Comparison of ENCODE assay signal across 19 cellular contexts in the genomic region with DNA sequence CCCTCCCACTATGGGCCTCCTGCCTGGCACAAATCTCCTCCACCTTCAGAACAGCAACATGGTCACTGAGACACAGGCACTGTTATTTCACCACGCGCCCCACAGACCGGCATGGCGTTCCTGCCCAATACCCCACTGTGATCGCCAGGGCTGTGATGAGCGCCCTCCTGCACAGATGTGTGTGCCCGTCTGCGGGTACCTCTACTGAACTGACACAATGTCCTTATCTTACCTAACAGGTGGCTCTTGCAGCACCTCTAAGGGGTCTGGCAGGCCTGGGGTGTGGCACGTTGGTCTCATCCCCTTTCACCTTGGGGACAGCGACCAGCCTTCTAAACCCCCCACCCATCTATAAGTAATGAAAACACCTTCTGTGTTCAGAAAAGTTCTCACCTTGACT.
A peak's percentile ranks its signal among the peaks of the same experiment; 100 is the strongest.
DNase-seq lines count a peak whose midpoint lies in the region; ATAC-seq, FAIRE-seq and TF ChIP-seq lines count a peak whose summit lies in the region.
"Had no signal": no experiment of that assay in that cellular context is flagged by ENCODE, and none has a peak within 500 bp of the region (broad histone marks: within the 10 kb centered on the region; RNA-seq: fewer than 3 reads in every experiment).

No MANE protein-coding gene starts in this region.

- no peak overlapping the region for H3K4me3 ChIP-seq in K562
- H3K4me3 ChIP-seq: A549, MG63, SJSA1 had no signal

- H3K27me3 ChIP-seq in K562 (ENCODE audit: control insufficient read depth in 2 of 2, insufficient read depth in 2 of 2, low read length in 2 of 2): no peaks in the 10 kb centered on the region
- H3K27me3 ChIP-seq: MG63, SJSA1 had no signal

- BruUV-seq in K562 (replicated peaks; lab: Mats Ljungman, UMichigan): no TSS peak

- no peak for TF ChIP-seq RAD21 in K562 (CRISPR knock-in tag; conservative IDR thresholded peaks at IDR 0.05 in 1 of 2, IDR thresholded peaks at IDR 0.05 in 1 of 2)

- FAIRE-seq in HTR-8/SVneo (lab: Jason Lieb, UNC) (peak; percentile 52), K562 (lab: Jason Lieb, UNC) (no peak)
- FAIRE-seq: A549, GM12891, H54 had no signal

- in situ Hi-C loops in K562 (cut with MboI): no loop called here

- H3K9me1 ChIP-seq in K562 (ENCODE audit: control insufficient read depth, insufficient read depth, low read length): no peaks in the 10 kb centered on the region

- peaks cover 2% of the 10 kb centered on the region for H3K4me1 Mint-ChIP-seq in activated naive CD4-positive, alpha-beta T cell treated with anti-CD3 and anti-CD28 coated beads, Interleukin-2, amount 10 ng/mL, durations not matched to agents 7 days and 5 days
- no peaks in the 10 kb centered on the region for H3K4me1 Mint-ChIP-seq in activated naive CD4-positive, alpha-beta T cell treated with anti-CD3 and anti-CD28 coated beads for 36 hours (ENCODE audit: low read depth)
- H3K4me1 Mint-ChIP-seq in progenitor cell of endocrine pancreas (ENCODE audit: low read depth): peaks cover 8% of the 10 kb centered on the region

- no peaks in the 10 kb centered on the region for H3K27me3 Mint-ChIP-seq in activated naive CD4-positive, alpha-beta T cell treated with anti-CD3 and anti-CD28 coated beads, Interleukin-2, amount 10 ng/mL, durations not matched to agents 7 days and 5 days
- no peaks in the 10 kb centered on the region for H3K27me3 Mint-ChIP-seq in activated naive CD4-positive, alpha-beta T cell treated with anti-CD3 and anti-CD28 coated beads for 36 hours (ENCODE audit: low read depth)
- H3K27me3 Mint-ChIP-seq in progenitor cell of endocrine pancreas: no peaks in the 10 kb centered on the region
- H3K27me3 Mint-ChIP-seq: CD4-positive, alpha-beta memory T cell had no signal

- DNase-seq in activated naive CD4-positive, alpha-beta T cell treated with anti-CD3 and anti-CD28 coated beads, Interleukin-2, amount 10 ng/mL, durations not matched to agents 7 days and 5 days: no peak
- DNase-seq in activated naive CD4-positive, alpha-beta T cell treated with anti-CD3 and anti-CD28 coated beads for 36 hours: no peak
- no peak for DNase-seq in HTR-8/SVneo (ENCODE audit: insufficient read length, low spot score)
- no peak for DNase-seq in K562 (ENCODE audit: extremely low read depth in 1 of 4, low spot score in 3 of 4)
- no peak for DNase-seq in progenitor cell of endocrine pancreas (ENCODE audit: low spot score, unreplicated experiment)
- no peak for DNase-seq in NCI-H2029 treated with DMSO at 0.1 percent for 48 hours (lab: John Stamatoyannopoulos, UW)
- DNase-seq in AG08396 (ENCODE audit: low spot score): no peak
- DNase-seq: CD4-positive, alpha-beta memory T cell; DND-41; MG63; NCI-H1417; NCI-H1694 treated with DMSO at 0.1 percent for 48 hours; NCI-H446 treated with DMSO at 0.1 percent for 48 hours; NCI-H526 treated with DMSO at 0.1 percent for 48 hours had no signal

- peaks cover 74% of the 10 kb centered on the region for H3K36me3 ChIP-seq in K562 (ENCODE audit: control insufficient read depth, insufficient read depth, low read length)

- CTCF ChIA-PET in activated naive CD4-positive, alpha-beta T cell treated with anti-CD3 and anti-CD28 coated beads, Interleukin-2, amount 10 ng/mL, durations not matched to agents 7 days and 5 days (lab: Charles Lee): no interaction called here
- CTCF ChIA-PET in activated naive CD4-positive, alpha-beta T cell treated with anti-CD3 and anti-CD28 coated beads for 36 hours (lab: Charles Lee): no interaction called here
- CTCF ChIA-PET in K562 (lab: Yijun Ruan, JAX; ENCODE audit: low intra/inter-chr PET ratio): no interaction called here

- intact Hi-C loops in activated naive CD4-positive, alpha-beta T cell treated with anti-CD3 and anti-CD28 coated beads for 36 hours (cut with micrococcal nuclease): no loop called here
- intact Hi-C loops in K562 (cut with micrococcal nuclease): no loop called here

- no peak overlapping the region for H3K9ac ChIP-seq in K562 (ENCODE audit: insufficient read depth in 1 of 2, low read depth in 2 of 2, low read length in 2 of 2)

- no peak overlapping the region for H2AFZ ChIP-seq in K562 (ENCODE audit: low read depth, low read length)

- no peak overlapping the region for H3K4me2 ChIP-seq in K562 (ENCODE audit: insufficient read depth, low read length)
- H3K4me2 ChIP-seq: A549 had no signal

- POLR2A ChIA-PET in K562 (lab: Yijun Ruan, JAX): interaction anchor here (1.7 kb wide), 1 partner anchor 95 kb away, joined by 5 read pairs; the partner anchor contains the start of gene DDX27

- no peak for ATAC-seq in K562
- ATAC-seq: Right ventricle myocardium inferior had no signal

- no peak overlapping the region for H3K4me3 Mint-ChIP-seq in activated naive CD4-positive, alpha-beta T cell treated with anti-CD3 and anti-CD28 coated beads, Interleukin-2, amount 10 ng/mL, durations not matched to agents 7 days and 5 days
- H3K4me3 Mint-ChIP-seq in activated naive CD4-positive, alpha-beta T cell treated with anti-CD3 and anti-CD28 coated beads for 36 hours: no peak overlapping the region
- no peak overlapping the region for H3K4me3 Mint-ChIP-seq in progenitor cell of endocrine pancreas (ENCODE audit: low read depth)
- H3K4me3 Mint-ChIP-seq: CD4-positive, alpha-beta memory T cell had no signal

- H4K20me1 ChIP-seq in K562 (replicated peaks; ENCODE audit: control insufficient read depth, insufficient read depth, low read length): no peaks in the 10 kb centered on the region

- no peaks in the 10 kb centered on the region; the same call in 2 of the 3 replicates for H3K79me2 ChIP-seq in K562 (ENCODE audit: control insufficient read depth, insufficient read depth, low read length)

- TF ChIP-seq POLR2A in K562 (conservative IDR thresholded peaks at IDR 0.05): no peak

- no peak overlapping the region for H3K27ac ChIP-seq in K562 (ENCODE audit: extremely low read depth, low read depth, low read length)
- H3K27ac ChIP-seq: A549, SJSA1 had no signal

- no peak for TF ChIP-seq CTCF in K562 (IDR thresholded peaks at IDR 0.05 in 2 of 3, conservative IDR thresholded peaks at IDR 0.05 in 1 of 3; ENCODE audit: insufficient read depth in 2 of 3, low read depth in 1 of 3, low read length in 3 of 3)
- no peak for TF ChIP-seq CTCF in progenitor cell of endocrine pancreas (IDR thresholded peaks at IDR 0.05; ENCODE audit: unreplicated experiment)

- no peak for TF ChIP-seq EP300 in K562 (IDR thresholded peaks at IDR 0.05; ENCODE audit: low read length)

- H3K9me3 Mint-ChIP-seq in activated naive CD4-positive, alpha-beta T cell treated with anti-CD3 and anti-CD28 coated beads, Interleukin-2, amount 10 ng/mL, durations not matched to agents 7 days and 5 days: no peaks in the 10 kb centered on the region
- no peaks in the 10 kb centered on the region for H3K9me3 Mint-ChIP-seq in activated naive CD4-positive, alpha-beta T cell treated with anti-CD3 and anti-CD28 coated beads for 36 hours
- H3K9me3 Mint-ChIP-seq in progenitor cell of endocrine pancreas (ENCODE audit: low read depth): no peaks in the 10 kb centered on the region
- H3K9me3 Mint-ChIP-seq: CD4-positive, alpha-beta memory T cell had no signal

- peaks cover 53% of the 10 kb centered on the region for H3K36me3 Mint-ChIP-seq in activated naive CD4-positive, alpha-beta T cell treated with anti-CD3 and anti-CD28 coated beads, Interleukin-2, amount 10 ng/mL, durations not matched to agents 7 days and 5 days
- peaks cover 34% of the 10 kb centered on the region for H3K36me3 Mint-ChIP-seq in activated naive CD4-positive, alpha-beta T cell treated with anti-CD3 and anti-CD28 coated beads for 36 hours (ENCODE audit: low read depth)
- peaks cover 34% of the 10 kb centered on the region for H3K36me3 Mint-ChIP-seq in progenitor cell of endocrine pancreas (ENCODE audit: insufficient read depth)

- no peaks in the 10 kb centered on the region for H3K9me3 ChIP-seq in K562 (replicated peaks; ENCODE audit: control insufficient read depth, insufficient read depth, low read depth, low read length)
- H3K9me3 ChIP-seq: A549, MG63, SJSA1 had no signal

- no peaks in the 10 kb centered on the region for H3K4me1 ChIP-seq in K562 (replicated peaks in 1 of 2; ENCODE audit: control insufficient read depth in 2 of 2, insufficient read depth in 2 of 2, low read length in 2 of 2)
- H3K4me1 ChIP-seq: A549, SJSA1 had no signal

- 97% methylated on average over 10 of the region's 10 CpGs for WGBS in K562 (ENCODE audit: insufficient coverage, low coverage, missing lambda C conversion rate)

- peak overlapping the region; percentile 8 for H3K27ac Mint-ChIP-seq in activated naive CD4-positive, alpha-beta T cell treated with anti-CD3 and anti-CD28 coated beads, Interleukin-2, amount 10 ng/mL, durations not matched to agents 7 days and 5 days
- no peak overlapping the region for H3K27ac Mint-ChIP-seq in activated naive CD4-positive, alpha-beta T cell treated with anti-CD3 and anti-CD28 coated beads for 36 hours
- peak overlapping the region; percentile 48 for H3K27ac Mint-ChIP-seq in progenitor cell of endocrine pancreas

TF ChIP-seq in K562, 482 proteins besides CTCF, POLR2A, EP300 and RAD21:
- TF ChIP-seq, protein P1, sequence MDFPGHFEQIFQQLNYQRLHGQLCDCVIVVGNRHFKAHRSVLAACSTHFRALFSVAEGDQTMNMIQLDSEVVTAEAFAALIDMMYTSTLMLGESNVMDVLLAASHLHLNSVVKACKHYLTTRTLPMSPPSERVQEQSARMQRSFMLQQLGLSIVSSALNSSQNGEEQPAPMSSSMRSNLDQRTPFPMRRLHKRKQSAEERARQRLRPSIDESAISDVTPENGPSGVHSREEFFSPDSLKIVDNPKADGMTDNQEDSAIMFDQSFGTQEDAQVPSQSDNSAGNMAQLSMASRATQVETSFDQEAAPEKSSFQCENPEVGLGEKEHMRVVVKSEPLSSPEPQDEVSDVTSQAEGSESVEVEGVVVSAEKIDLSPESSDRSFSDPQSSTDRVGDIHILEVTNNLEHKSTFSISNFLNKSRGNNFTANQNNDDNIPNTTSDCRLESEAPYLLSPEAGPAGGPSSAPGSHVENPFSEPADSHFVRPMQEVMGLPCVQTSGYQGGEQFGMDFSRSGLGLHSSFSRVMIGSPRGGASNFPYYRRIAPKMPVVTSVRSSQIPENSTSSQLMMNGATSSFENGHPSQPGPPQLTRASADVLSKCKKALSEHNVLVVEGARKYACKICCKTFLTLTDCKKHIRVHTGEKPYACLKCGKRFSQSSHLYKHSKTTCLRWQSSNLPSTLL (IDR thresholded peaks at IDR 0.05): no peak
- TF ChIP-seq POLR2G (IDR thresholded peaks at IDR 0.05; ENCODE audit: low read depth, low read length): 0 out of 2 replicates have a peak, but pooled peaks have one; percentile 24
